27 cellular contexts compared by ENCODE assay signal in genomic region chr1:111392460-111392945, GRCh38.
"Had no signal": no experiment of that assay in that cellular context is flagged by ENCODE, and none has a peak within 500 bp of the region (broad histone marks: within the 10 kb centered on the region; RNA-seq: fewer than 3 reads in every experiment).

No MANE protein-coding gene starts in this region.

- H3K4me1 ChIP-seq: body of pancreas, esophagus squamous epithelium, gastrocnemius medialis, left lung, tibial artery had no signal

- H3K36me3 Mint-ChIP-seq: activated CD4-positive, alpha-beta memory T cell treated with anti-CD3 and anti-CD28 coated beads for 36 hours; natural killer cell treated with Interleukin-12 subunit alpha and Interleukin-12 subunit beta and Interleukin-15 and Interleukin-18, amount 100 ng/mL, for 72 hours had no signal

- H3K4me3 Mint-ChIP-seq: activated CD4-positive, alpha-beta memory T cell treated with anti-CD3 and anti-CD28 coated beads for 36 hours; activated naive CD8-positive, alpha-beta T cell treated with anti-CD3 and anti-CD28 coated beads, Interleukin-2, amount 50 U/mL, for 24 hours; activated T-cell treated with anti-CD3 and anti-CD28 coated beads, Interleukin-2, amount 50 U/mL, for 72 hours; endodermal cell; natural killer cell treated with Interleukin-12 subunit alpha and Interleukin-12 subunit beta and Interleukin-15 and Interleukin-18, amount 100 ng/mL, for 72 hours; stimulated activated naive CD8-positive, alpha-beta T cell treated with anti-CD3 and anti-CD28 coated beads, Interleukin-15, Interleukin-2, amounts not matched to agents 100 ng/mL and 50 ng/mL, for 24 hours had no signal

- H3K4me1 Mint-ChIP-seq: activated naive CD8-positive, alpha-beta T cell treated with anti-CD3 and anti-CD28 coated beads, Interleukin-2, amount 50 U/mL, for 24 hours had no signal

- DNase-seq: activated CD4-positive, alpha-beta memory T cell treated with anti-CD3 and anti-CD28 coated beads for 36 hours; activated CD4-positive, alpha-beta T cell treated with anti-CD3 and anti-CD28 coated beads for 4 hours; activated CD4-positive, CD25-positive, alpha-beta regulatory T cell; activated effector memory CD4-positive, alpha-beta T cell treated with Interleukin-2 at 50 U/mL for 16 hours; activated naive CD4-positive, alpha-beta T cell treated with anti-CD3 and anti-CD28 coated beads, Interleukin-2, amount 50 U/mL, for 16 hours; activated naive CD8-positive, alpha-beta T cell treated with anti-CD3 and anti-CD28 coated beads, Interleukin-2, amount 50 U/mL, for 24 hours; activated T-cell treated with anti-CD3 and anti-CD28 coated beads, Interleukin-2, amount 50 U/mL, for 72 hours; anterior cingulate cortex; body of pancreas; cortex of kidney; endodermal cell; esophagus squamous epithelium; gastrocnemius medialis; hippocampal formation; kidney glomerular epithelial cell; left lung; mammary epithelial cell; midbrain; spleen; stimulated activated CD4-positive, alpha-beta T cell treated with anti-CD3 and anti-CD28 coated beads, Interleukin-4, amount 100 ng/mL, for 1 hour; substantia nigra; T-helper 9 cell; tibial artery had no signal

- ATAC-seq: activated naive CD8-positive, alpha-beta T cell treated with anti-CD3 and anti-CD28 coated beads, Interleukin-2, amount 50 U/mL, for 24 hours; activated T-cell treated with anti-CD3 and anti-CD28 coated beads, Interleukin-2, amount 50 U/mL, for 72 hours; body of pancreas; gastrocnemius medialis; left lung; natural killer cell treated with Interleukin-12 subunit alpha and Interleukin-12 subunit beta and Interleukin-15 and Interleukin-18, amount 100 ng/mL, for 72 hours had no signal

- H3K27ac ChIP-seq: body of pancreas, cardiac muscle cell, esophagus squamous epithelium, gastrocnemius medialis, left lung, spleen, tibial artery had no signal

- H3K27me3 Mint-ChIP-seq: activated CD4-positive, alpha-beta memory T cell treated with anti-CD3 and anti-CD28 coated beads for 36 hours; stimulated activated naive CD8-positive, alpha-beta T cell treated with anti-CD3 and anti-CD28 coated beads, Interleukin-15, Interleukin-2, amounts not matched to agents 100 ng/mL and 50 ng/mL, for 24 hours had no signal

- H3K27ac Mint-ChIP-seq: activated CD4-positive, alpha-beta memory T cell treated with anti-CD3 and anti-CD28 coated beads for 36 hours; activated naive CD8-positive, alpha-beta T cell treated with anti-CD3 and anti-CD28 coated beads, Interleukin-2, amount 50 U/mL, for 24 hours; activated T-cell treated with anti-CD3 and anti-CD28 coated beads, Interleukin-2, amount 50 U/mL, for 72 hours; endodermal cell; natural killer cell treated with Interleukin-12 subunit alpha and Interleukin-12 subunit beta and Interleukin-15 and Interleukin-18, amount 100 ng/mL, for 72 hours; progenitor cell of endocrine pancreas; stimulated activated naive CD8-positive, alpha-beta T cell treated with anti-CD3 and anti-CD28 coated beads, Interleukin-15, Interleukin-2, amounts not matched to agents 100 ng/mL and 50 ng/mL, for 24 hours had no signal

- H3K27me3 ChIP-seq: cardiac muscle cell, gastrocnemius medialis, left lung, spleen had no signal

- H3K36me3 ChIP-seq: cardiac muscle cell, esophagus squamous epithelium, gastrocnemius medialis, left lung, spleen, tibial artery had no signal

- H3K4me3 ChIP-seq: body of pancreas, cardiac muscle cell, esophagus squamous epithelium, gastrocnemius medialis, left lung, spleen, tibial artery had no signal

- H3K9me3 Mint-ChIP-seq: activated CD4-positive, alpha-beta memory T cell treated with anti-CD3 and anti-CD28 coated beads for 36 hours; activated naive CD8-positive, alpha-beta T cell treated with anti-CD3 and anti-CD28 coated beads, Interleukin-2, amount 50 U/mL, for 24 hours; activated T-cell treated with anti-CD3 and anti-CD28 coated beads, Interleukin-2, amount 50 U/mL, for 72 hours; endodermal cell; natural killer cell treated with Interleukin-12 subunit alpha and Interleukin-12 subunit beta and Interleukin-15 and Interleukin-18, amount 100 ng/mL, for 72 hours; stimulated activated naive CD8-positive, alpha-beta T cell treated with anti-CD3 and anti-CD28 coated beads, Interleukin-15, Interleukin-2, amounts not matched to agents 100 ng/mL and 50 ng/mL, for 24 hours had no signal

- H3K9me3 ChIP-seq: body of pancreas, esophagus squamous epithelium, gastrocnemius medialis, left lung, spleen, tibial artery had no signal
